Comparison of ENCODE assay signal across 11 cellular contexts in the genomic region with DNA sequence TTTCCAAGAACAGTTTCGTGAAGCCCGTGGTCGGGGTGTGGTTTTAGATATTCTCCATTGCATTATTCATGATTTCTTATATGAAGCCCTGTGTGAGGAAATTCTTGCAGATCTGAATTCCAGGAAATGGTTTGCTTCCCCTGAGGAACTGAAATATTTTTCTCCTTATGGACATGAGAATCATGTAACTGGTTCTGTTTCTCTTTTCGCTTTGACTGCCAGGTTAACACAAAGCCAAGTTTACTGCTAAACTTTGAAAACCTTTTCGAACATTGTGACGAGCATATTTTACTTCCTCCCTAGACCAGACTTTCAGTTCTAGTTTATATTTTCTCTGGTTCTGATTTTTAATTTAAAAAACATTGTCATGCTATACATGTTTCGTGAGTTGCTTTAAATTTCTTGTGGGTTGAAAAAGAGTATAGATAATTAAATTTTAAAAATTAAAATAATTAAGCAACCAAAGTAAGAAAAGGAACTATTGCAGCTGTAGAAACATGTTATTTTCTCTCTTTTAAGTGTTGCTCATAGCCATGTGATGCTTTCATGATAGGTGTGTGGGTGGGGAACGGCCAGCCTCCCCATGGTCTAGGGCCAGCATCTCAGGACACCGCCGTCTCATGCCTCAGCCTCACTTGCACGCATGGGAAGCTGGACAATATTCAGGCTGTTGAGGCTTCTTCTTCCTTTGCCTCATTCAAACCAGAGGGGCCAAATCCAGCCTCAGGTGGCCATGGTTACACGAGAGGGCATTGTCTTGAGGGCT.
DNase-seq lines count a peak whose midpoint lies in the region; ATAC-seq and TF ChIP-seq lines count a peak whose summit lies in the region.
"Had no signal": no experiment of that assay in that cellular context is flagged by ENCODE, and none has a peak within 500 bp of the region (broad histone marks: within the 10 kb centered on the region; RNA-seq: fewer than 3 reads in every experiment).

No MANE protein-coding gene starts in this region.

- peaks cover 0 to 5% (median 0%) of the 10 kb centered on the region in 11 experiments; a peak in 1 of 22 replicates for H3K36me3 ChIP-seq in BLaER1 treated with 17β-estradiol and CSF1 and Interleukin-3, amounts not matched to agents 10 nM and 100 nM
- no peaks in the 10 kb centered on the region for H3K36me3 ChIP-seq in PC-9 (ENCODE audit: low read depth)

- H3K79me2 ChIP-seq in PC-9 (ENCODE audit: low read depth), result no peaks in the 10 kb centered on the region

- CTCF ChIA-PET in PC-9 (lab: Charles Lee), result no interaction called here

- H2AFZ ChIP-seq in PC-9, result no peak overlapping the region

- peak overlapping the region in 5 of 10 experiments; percentile 4 to 28 (median 10); a peak in 8 of 20 replicates for H3K4me3 ChIP-seq in BLaER1 treated with 17β-estradiol and CSF1 and Interleukin-3, amounts not matched to agents 10 nM and 100 nM
- H3K4me3 ChIP-seq in cardiac fibroblast (replicated peaks in 1 of 2; ENCODE audit: low read depth in 2 of 2, low read length in 2 of 2) (no peak overlapping the region), PC-9 (no peak overlapping the region)
- H3K4me3 ChIP-seq: skin epidermis had no signal

- no peaks in the 10 kb centered on the region for H3K9me2 ChIP-seq in PC-9 (ENCODE audit: insufficient read depth)

- H3K27me3 ChIP-seq in BLaER1 treated with 17β-estradiol and CSF1 and Interleukin-3, amounts not matched to agents 10 nM and 100 nM, result no peaks in the 10 kb centered on the region
- no peaks in the 10 kb centered on the region for H3K27me3 ChIP-seq in PC-9 (ENCODE audit: insufficient read depth, low read depth)

- peak overlapping the region in 7 of 11 experiments; percentile 4 to 65 (median 53); a peak in 11 of 22 replicates for H3K9ac ChIP-seq in BLaER1 treated with 17β-estradiol and CSF1 and Interleukin-3, amounts not matched to agents 10 nM and 100 nM

- H3F3A ChIP-seq in PC-9 (ENCODE audit: insufficient read depth, low read depth), result no peaks in the 10 kb centered on the region

- POLR2A ChIA-PET in PC-9 (lab: Charles Lee; ENCODE audit: unreplicated experiment), result no interaction called here

- H3K27ac ChIP-seq in BLaER1 treated with 17β-estradiol and CSF1 and Interleukin-3, amounts not matched to agents 10 nM and 100 nM, result peak overlapping the region; percentile 37 to 81 (median 63); a peak in 19 of 22 replicates
- H3K27ac ChIP-seq in PC-9, result no peak overlapping the region

- peak; percentile 68 for ATAC-seq in GM19452 (IDR thresholded peaks at IDR 0.05; ENCODE audit: unreplicated experiment)
- peak; percentile 78 for ATAC-seq in HG03108 (IDR thresholded peaks at IDR 0.05; ENCODE audit: unreplicated experiment)

- peak overlapping the region; percentile 58 to 88 (median 69) for H3K4me2 ChIP-seq in BLaER1 treated with 17β-estradiol and CSF1 and Interleukin-3, amounts not matched to agents 10 nM and 100 nM
- no peak overlapping the region for H3K4me2 ChIP-seq in PC-9

- TF ChIP-seq CTCF in cardiac fibroblast (IDR thresholded peaks at IDR 0.05; ENCODE audit: low read depth, low read length) (no peak), PC-9 (conservative IDR thresholded peaks at IDR 0.05) (no peak)

- DNase-seq in cardiac fibroblast (ENCODE audit: low read depth in 2 of 2) (peak; percentile 58 to 62), PC-9 (no peak), T-helper 9 cell (no peak), NCI-H69 (lab: John Stamatoyannopoulos, UW) (no peak), AG20443 (ENCODE audit: low spot score) (no peak)
- DNase-seq: HCEC 1CT, NCI-H524 had no signal

- no TSS peak for BruUV-seq in PC-9 (replicated peaks; lab: Mats Ljungman, UMichigan)

- no peaks in the 10 kb centered on the region for H4K20me1 ChIP-seq in BLaER1 treated with 17β-estradiol and CSF1 and Interleukin-3, amounts not matched to agents 10 nM and 100 nM
- no peaks in the 10 kb centered on the region for H4K20me1 ChIP-seq in PC-9 (ENCODE audit: insufficient read depth)

- peaks cover 36 to 67% (median 56%) of the 10 kb centered on the region in 10 experiments for H3K4me1 ChIP-seq in BLaER1 treated with 17β-estradiol and CSF1 and Interleukin-3, amounts not matched to agents 10 nM and 100 nM
- H3K4me1 ChIP-seq in PC-9 (replicated peaks; ENCODE audit: insufficient read depth), result no peaks in the 10 kb centered on the region

- H3K9me3 ChIP-seq in BLaER1 treated with 17β-estradiol and CSF1 and Interleukin-3, amounts not matched to agents 10 nM and 100 nM (replicated peaks in 1 of 11), result peaks cover 0 to 23% (median 8%) of the 10 kb centered on the region in 11 experiments; a peak in 15 of 22 replicates
- no peaks in the 10 kb centered on the region for H3K9me3 ChIP-seq in PC-9 (ENCODE audit: insufficient read depth, low read depth)

- intact Hi-C loops in PC-9 (cut with micrococcal nuclease; ENCODE audit: unreplicated experiment), result loop anchor here (10.0 kb wide), 1 partner anchor 115 kb away; no protein-coding TSS in a partner anchor

Comparison
In these comparisons a context has a peak if more than half of its experiments do, and no peak if none do; other contexts are left out.
1. DNase-seq: peak in cardiac fibroblast (2 of 2); none in PC-9 (0 of 2), T-helper 9 cell (single experiment), NCI-H69 (single experiment) and AG20443 (single experiment).